Comparison of ENCODE assay signal across 9 cellular contexts in genomic region chr7:74183653-74184450, GRCh38. TPM values are rescaled to one million over a fixed set of nuclear protein-coding genes. Genes with fewer than 3 reads are reported as not detected.
DNase-seq lines count a peak whose midpoint lies in the region; ATAC-seq lines count a peak whose summit lies in the region.
"Had no signal": no experiment of that assay in that cellular context is flagged by ENCODE, and none has a peak within 500 bp of the region (broad histone marks: within the 10 kb centered on the region; RNA-seq: fewer than 3 reads in every experiment).

No MANE protein-coding gene starts in this region.

- peak; percentile 74 for ATAC-seq in effector memory CD8-positive, alpha-beta T cell (replicated peaks)
- peak; percentile 100 for ATAC-seq in stimulated activated effector memory CD8-positive, alpha-beta T cell treated with anti-CD3 and anti-CD28 coated beads, Interleukin-12 subunit alpha, Interleukin-12 subunit beta, amount 100 ng/mL, for 72 hours

- peak; percentile 32 for DNase-seq in activated CD4-positive, alpha-beta T cell treated with anti-CD3 and anti-CD28 coated beads for 48 hours
- DNase-seq in activated CD4-positive, alpha-beta T cell treated with anti-CD3 and anti-CD28 coated beads for 1 hour, result no peak
- DNase-seq in RPMI8226 (peak; percentile 41), GOT3 (lab: John Stamatoyannopoulos, UW) (no peak), NCI-H446 (lab: John Stamatoyannopoulos, UW) (no peak), ureter (ENCODE audit: low spot score) (no peak)
- DNase-seq in effector memory CD8-positive, alpha-beta T cell, result peak in 1 of 3 experiments; percentile 16
- no peak for DNase-seq in stimulated activated effector memory CD8-positive, alpha-beta T cell treated with anti-CD3 and anti-CD28 coated beads, Interleukin-12 subunit alpha, Interleukin-12 subunit beta, amount 100 ng/mL, for 72 hours (ENCODE audit: low spot score in 2 of 2)
- DNase-seq: NCI-H345 had no signal

- no peaks in the 10 kb centered on the region for H3K9me3 Mint-ChIP-seq in effector memory CD8-positive, alpha-beta T cell
- H3K9me3 Mint-ChIP-seq in stimulated activated effector memory CD8-positive, alpha-beta T cell treated with anti-CD3 and anti-CD28 coated beads, Interleukin-12 subunit alpha, Interleukin-12 subunit beta, amount 100 ng/mL, for 72 hours, result no peaks in the 10 kb centered on the region

- peaks cover 63 to 81% of the 10 kb centered on the region in 2 donors for H3K4me1 Mint-ChIP-seq in effector memory CD8-positive, alpha-beta T cell (ENCODE audit: low read depth in 2 of 2)
- H3K4me1 Mint-ChIP-seq in stimulated activated effector memory CD8-positive, alpha-beta T cell treated with anti-CD3 and anti-CD28 coated beads, Interleukin-12 subunit alpha, Interleukin-12 subunit beta, amount 100 ng/mL, for 72 hours, result peaks cover 72% of the 10 kb centered on the region

- H3K36me3 Mint-ChIP-seq in effector memory CD8-positive, alpha-beta T cell (ENCODE audit: insufficient read depth), result peaks cover 63% of the 10 kb centered on the region
- peaks cover 94% of the 10 kb centered on the region for H3K36me3 Mint-ChIP-seq in stimulated activated effector memory CD8-positive, alpha-beta T cell treated with anti-CD3 and anti-CD28 coated beads, Interleukin-12 subunit alpha, Interleukin-12 subunit beta, amount 100 ng/mL, for 72 hours

- H3K27me3 Mint-ChIP-seq in effector memory CD8-positive, alpha-beta T cell, result no peaks in the 10 kb centered on the region

- H3K4me3 Mint-ChIP-seq in effector memory CD8-positive, alpha-beta T cell, result peak overlapping the region; percentile 40 to 47
- H3K4me3 Mint-ChIP-seq in stimulated activated effector memory CD8-positive, alpha-beta T cell treated with anti-CD3 and anti-CD28 coated beads, Interleukin-12 subunit alpha, Interleukin-12 subunit beta, amount 100 ng/mL, for 72 hours, result peak overlapping the region; percentile 6

- peak overlapping the region; percentile 52 to 67 for H3K27ac Mint-ChIP-seq in effector memory CD8-positive, alpha-beta T cell
- H3K27ac Mint-ChIP-seq in stimulated activated effector memory CD8-positive, alpha-beta T cell treated with anti-CD3 and anti-CD28 coated beads, Interleukin-12 subunit alpha, Interleukin-12 subunit beta, amount 100 ng/mL, for 72 hours, result peak overlapping the region; percentile 79

RNA-seq across cellular contexts. Expression of gene EIF4H, which starts 9.7 kb away (rescaled TPM):
- 237 TPM for total RNA-seq in ureter

RNA-seq across cellular contexts. Expression of gene LAT2, which starts 26.0 kb away (rescaled TPM):
- total RNA-seq in ureter, result 4.7 TPM

Comparison
In these comparisons a context has a peak if more than half of its experiments do, and no peak if none do; other contexts are left out.
1. DNase-seq: peak in activated CD4-positive, alpha-beta T cell treated with anti-CD3 and anti-CD28 coated beads for 48 hours (single experiment) and RPMI8226 (single experiment); none in activated CD4-positive, alpha-beta T cell treated with anti-CD3 and anti-CD28 coated beads for 1 hour (single experiment), stimulated activated effector memory CD8-positive, alpha-beta T cell treated with anti-CD3 and anti-CD28 coated beads, Interleukin-12 subunit alpha, Interleukin-12 subunit beta, amount 100 ng/mL, for 72 hours (0 of 2), GOT3 (single experiment), NCI-H446 (0 of 2) and ureter (single experiment).